Comparison of ENCODE assay signal across 13 cellular contexts in the genomic region with DNA sequence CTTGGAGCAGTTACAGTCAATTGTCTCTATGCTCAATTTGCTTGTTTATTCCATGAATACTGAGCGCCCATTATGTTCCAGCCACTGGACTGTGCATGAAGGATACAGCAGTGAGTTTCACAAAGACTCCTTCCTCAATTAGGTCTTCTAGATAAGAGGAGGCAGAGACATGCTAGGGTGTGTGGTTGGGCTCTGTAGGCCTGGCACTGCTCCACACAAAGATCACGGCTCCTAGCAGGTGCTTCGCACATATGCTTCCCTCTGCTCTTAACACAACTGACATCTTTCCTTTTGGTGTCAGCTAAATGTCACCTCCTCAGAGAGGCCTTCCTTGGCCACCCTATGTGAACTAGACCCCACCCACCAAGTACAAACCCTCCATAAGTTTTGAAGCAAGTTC. TPM values are rescaled to one million over a fixed set of nuclear protein-coding genes. Genes with fewer than 3 reads are reported as not detected.
A peak's percentile ranks its signal among the peaks of the same experiment; 100 is the strongest.
DNase-seq lines count a peak whose midpoint lies in the region; ATAC-seq and TF ChIP-seq lines count a peak whose summit lies in the region.
"Had no signal": no experiment of that assay in that cellular context is flagged by ENCODE, and none has a peak within 500 bp of the region (broad histone marks: within the 10 kb centered on the region; RNA-seq: fewer than 3 reads in every experiment).

No MANE protein-coding gene starts in this region.

- ATAC-seq in left colon (peak; percentile 32), HG02885 (IDR thresholded peaks at IDR 0.05; ENCODE audit: poor library complexity, unreplicated experiment) (no peak), HG02884 (IDR thresholded peaks at IDR 0.05; ENCODE audit: unreplicated experiment) (no peak)

- intact Hi-C loops in left colon (cut with DNase I, micrococcal nuclease) = no loop called here

- no peaks in the 10 kb centered on the region for H3K9me3 Mint-ChIP-seq in neural crest cell
- H3K9me3 Mint-ChIP-seq: H9 had no signal

- no peak overlapping the region for H3K4me3 Mint-ChIP-seq in neural crest cell
- H3K4me3 Mint-ChIP-seq: H9 had no signal

- peak overlapping the region; percentile 20 for H3K27ac Mint-ChIP-seq in neural crest cell (ENCODE audit: unreplicated experiment)
- H3K27ac Mint-ChIP-seq: H9 had no signal

- no peaks in the 10 kb centered on the region for H3K4me1 Mint-ChIP-seq in neural crest cell

- no peaks in the 10 kb centered on the region for H3K36me3 Mint-ChIP-seq in neural crest cell (ENCODE audit: low read depth)

- TF ChIP-seq CTCF in neural crest cell (conservative IDR thresholded peaks at IDR 0.05) (no peak), GM10266 (IDR thresholded peaks at IDR 0.05; ENCODE audit: control insufficient read depth, insufficient read depth, low read depth, missing control alignments) (no peak)

- DNase-seq in DMS 273 (lab: John Stamatoyannopoulos, UW; ENCODE audit: unreplicated experiment) (peak; percentile 21), DMS 273 treated with DMSO at 0.1 percent for 48 hours (lab: John Stamatoyannopoulos, UW) (no peak), RPMI8226 (peak; percentile 78), left colon (no peak), neural crest cell (ENCODE audit: low read depth, low spot score) (no peak), GM10266 (ENCODE audit: extremely low spot score) (no peak)
- DNase-seq: DMS79, GOT3, H9 had no signal

- peaks cover 29% of the 10 kb centered on the region for H3K27me3 Mint-ChIP-seq in neural crest cell (ENCODE audit: low read depth)

RNA-seq across cellular contexts. Expression of gene IL12B, which starts 10.9 kb away (rescaled TPM):
- total RNA-seq in left colon = not detected
- total RNA-seq in neural crest cell = not detected in 2 replicates
- total RNA-seq: A673, G401, H9 had no signal

RNA-seq across cellular contexts. Expression of gene UBLCP1, which starts 56.3 kb away (rescaled TPM):
- total RNA-seq in left colon = 10 to 100 TPM; 13.3 to 16.7 TPM
- total RNA-seq in neural crest cell = 36.9 and 39.2 TPM in 2 replicates

Comparison
In these comparisons a context has a peak if more than half of its experiments do, and no peak if none do; other contexts are left out.
1. DNase-seq: peak in DMS 273 (single experiment) and RPMI8226 (single experiment); none in DMS 273 treated with DMSO at 0.1 percent for 48 hours (single experiment), left colon (0 of 2), neural crest cell (single experiment) and GM10266 (single experiment).